In genomic region chr12:72995616-72996015, GRCh38 we compare ENCODE assay signal across 22 cellular contexts.
DNase-seq lines count a peak whose midpoint lies in the region; ATAC-seq and TF ChIP-seq lines count a peak whose summit lies in the region.
"Had no signal": no experiment of that assay in that cellular context is flagged by ENCODE, and none has a peak within 500 bp of the region (broad histone marks: within the 10 kb centered on the region; RNA-seq: fewer than 3 reads in every experiment).

No MANE protein-coding gene starts in this region.

- no peak overlapping the region for H3K4me3 Mint-ChIP-seq in H9
- H3K4me3 Mint-ChIP-seq: CD4-positive, alpha-beta T cell; T-cell had no signal

- no peak overlapping the region for H2BK15ac ChIP-seq in H9 (ENCODE audit: low read depth, low read length)

- no peak overlapping the region for H4K8ac ChIP-seq in H9 (replicated peaks; ENCODE audit: insufficient read length, low read depth, low read length)

- H4K20me1 ChIP-seq in H9 (ENCODE audit: control insufficient read depth, insufficient read depth, insufficient read length) = no peaks in the 10 kb centered on the region

- H2BK12ac ChIP-seq in H9 (ENCODE audit: insufficient read length, low read depth, low read length) = peak overlapping the region; percentile 50

- H3K27me3 ChIP-seq in H9 (ENCODE audit: insufficient read depth, low read length) (no peaks in the 10 kb centered on the region), esophagus muscularis mucosa (no peaks in the 10 kb centered on the region)

- H3K27ac Mint-ChIP-seq in H9 = peak overlapping the region in 1 of 3 experiments; percentile 27; a peak in 2 of 7 replicates
- H3K27ac Mint-ChIP-seq: CD4-positive, alpha-beta T cell; T-cell had no signal

- no peak overlapping the region for H3K4me2 ChIP-seq in H9 (ENCODE audit: insufficient read depth, insufficient read length, low read length)
- H3K4me2 ChIP-seq: A549 had no signal

- H3K9me3 ChIP-seq in H9 (ENCODE audit: control insufficient read depth, low read depth, low read length) (no peaks in the 10 kb centered on the region), esophagus muscularis mucosa (no peaks in the 10 kb centered on the region)
- H3K9me3 ChIP-seq: A549, HAP-1 had no signal

- H4K5ac ChIP-seq in H9 (ENCODE audit: insufficient read length, low read depth, low read length) = no peak overlapping the region

- no peak overlapping the region for H3K4ac ChIP-seq in H9 (ENCODE audit: low read depth, low read length)

- H2AK5ac ChIP-seq in H9 (ENCODE audit: insufficient read length, low read length) = no peak overlapping the region

- H3K4me3 ChIP-seq in esophagus muscularis mucosa = no peak overlapping the region
- H3K4me3 ChIP-seq: A549, HAP-1 had no signal

- H3K56ac ChIP-seq in H9 (ENCODE audit: insufficient read length, low read depth, low read length) = no peak overlapping the region

- ATAC-seq in GM21390 (IDR thresholded peaks at IDR 0.05; ENCODE audit: unreplicated experiment) = no peak
- ATAC-seq: A549, Panc1, SK-N-SH treated with all-trans-retinoic acid at 6 μM for 48 hours, T-cell had no signal

- H3K79me1 ChIP-seq in H9 (ENCODE audit: insufficient read depth, low read depth, low read length, poor library complexity, severe bottlenecking) = no peaks in the 10 kb centered on the region

- no peak overlapping the region for H2BK5ac ChIP-seq in H9 (ENCODE audit: insufficient read length, low read length)

- no peak overlapping the region for H2BK20ac ChIP-seq in H9 (ENCODE audit: low read depth, low read length, poor library complexity, severe bottlenecking)

- no peaks in the 10 kb centered on the region for H3K4me1 ChIP-seq in H9 (ENCODE audit: insufficient read depth, low read length)
- no peaks in the 10 kb centered on the region for H3K4me1 ChIP-seq in esophagus muscularis mucosa
- H3K4me1 ChIP-seq: A549, HAP-1 had no signal

- H3K36me3 ChIP-seq in esophagus muscularis mucosa = no peaks in the 10 kb centered on the region
- H3K36me3 ChIP-seq: HAP-1 had no signal

- no peak overlapping the region for H4K91ac ChIP-seq in H9 (ENCODE audit: insufficient read length, low read depth, low read length)

- no peak overlapping the region for H3K18ac ChIP-seq in H9 (ENCODE audit: insufficient read length, low read depth, low read length)

- no peaks in the 10 kb centered on the region for H3K36me3 Mint-ChIP-seq in H9 (ENCODE audit: insufficient read depth in 1 of 3, low read depth in 3 of 3)
- H3K36me3 Mint-ChIP-seq: T-cell had no signal

- no peaks in the 10 kb centered on the region for H3K9me3 Mint-ChIP-seq in H9

- TF ChIP-seq CTCF in H9 (conservative IDR thresholded peaks at IDR 0.05) (no peak), esophagus muscularis mucosa (IDR thresholded peaks at IDR 0.05) (no peak)

- no CpG with 5 or more reads among the region's 5 CpGs for WGBS in H9 (ENCODE audit: extremely low coverage, insufficient read length, low lambda C conversion rate)
- 88% methylated on average over 5 of the region's 5 CpGs for WGBS in esophagus muscularis mucosa

- H3K27me3 Mint-ChIP-seq in H9 (ENCODE audit: low read depth) = no peaks in the 10 kb centered on the region
- H3K27me3 Mint-ChIP-seq: CD4-positive, alpha-beta T cell; T-cell had no signal

- no peak overlapping the region for H2BK120ac ChIP-seq in H9 (ENCODE audit: low read depth, low read length, poor library complexity, severe bottlenecking)

- H3K79me2 ChIP-seq in H9 (ENCODE audit: insufficient read depth, low read length) = no peaks in the 10 kb centered on the region

- H3K4me1 Mint-ChIP-seq in H9 = peaks cover 0 to 2% of the 10 kb centered on the region in 2 experiments; a peak in 1 of 4 replicates
- H3K4me1 Mint-ChIP-seq: T-cell had no signal

- no peak overlapping the region for H3K9ac ChIP-seq in H9 (ENCODE audit: extremely low read depth, insufficient read length, low read length)

- TF ChIP-seq POLR2A in esophagus muscularis mucosa (IDR thresholded peaks at IDR 0.05; ENCODE audit: low read depth) = no peak

- H3T11ph ChIP-seq in H9 (ENCODE audit: low read length) = no peak overlapping the region

- TF ChIP-seq EP300 in esophagus muscularis mucosa (IDR thresholded peaks at IDR 0.05) = no peak

- peak; percentile 32 for DNase-seq in A172 (ENCODE audit: low spot score)
- DNase-seq in H9 = no peak
- peak; percentile 9 for DNase-seq in NAMALWA (ENCODE audit: low spot score)
- DNase-seq in OCI-M1 (lab: John Stamatoyannopoulos, UW) = peak; percentile 67
- DNase-seq in HPDE6-E6E7 (ENCODE audit: extremely low spot score) = no peak
- no peak for DNase-seq in esophagus muscularis mucosa (ENCODE audit: extremely low spot score)
- DNase-seq in T-helper 9 cell = no peak
- DNase-seq: Calu3; CD4-positive, alpha-beta T cell; EL; KG1; NCI-H1105; NCI-H2081; NCI-H446 treated with DMSO at 0.1 percent for 48 hours; NCI-H748 treated with DMSO at 0.1 percent for 48 hours; SHP77; T-cell had no signal

- no peak overlapping the region for H3K27ac ChIP-seq in H9 (ENCODE audit: insufficient read length, low read depth, low read length)
- H3K27ac ChIP-seq in esophagus muscularis mucosa (replicated peaks in 1 of 4) = no peak overlapping the region
- H3K27ac ChIP-seq: A549 had no signal

- no peak overlapping the region for H3K23ac ChIP-seq in H9 (ENCODE audit: insufficient read length, low read depth, low read length)

- intact Hi-C loops in esophagus muscularis mucosa (cut with DNase I) = no loop called here

- H3K23me2 ChIP-seq in H9 (ENCODE audit: insufficient read length, low read depth, low read length, poor library complexity, severe bottlenecking) = no peaks in the 10 kb centered on the region

- H3K14ac ChIP-seq in H9 (ENCODE audit: insufficient read depth, low read length) = no peak overlapping the region

- H2AFZ ChIP-seq in H9 (ENCODE audit: low read length) = no peak overlapping the region

Comparison
In these comparisons a context has a peak if more than half of its experiments do, and no peak if none do; other contexts are left out.
1. DNase-seq: peak in A172 (single experiment), NAMALWA (single experiment) and OCI-M1 (single experiment); none in H9 (single experiment), HPDE6-E6E7 (single experiment), esophagus muscularis mucosa (single experiment) and T-helper 9 cell (single experiment).